20 cellular contexts compared by ENCODE assay signal in genomic region chr3:137906985-137907649, GRCh38.
A peak's percentile ranks its signal among the peaks of the same experiment; 100 is the strongest.
DNase-seq lines count a peak whose midpoint lies in the region; ATAC-seq, FAIRE-seq and TF ChIP-seq lines count a peak whose summit lies in the region.
"Had no signal": no experiment of that assay in that cellular context is flagged by ENCODE, and none has a peak within 500 bp of the region (broad histone marks: within the 10 kb centered on the region; RNA-seq: fewer than 3 reads in every experiment).

No MANE protein-coding gene starts in this region.

- intact Hi-C loops in upper lobe of right lung (cut with DNase I) (no loop called here), HepG2 (cut with micrococcal nuclease; ENCODE audit: unreplicated experiment) (no loop called here)

- H3K36me3 ChIP-seq in BLaER1 treated with 17β-estradiol and CSF1 and Interleukin-3, amounts not matched to agents 10 nM and 100 nM = no peaks in the 10 kb centered on the region
- H3K36me3 ChIP-seq in upper lobe of right lung = no peaks in the 10 kb centered on the region
- no peaks in the 10 kb centered on the region for H3K36me3 ChIP-seq in HepG2 (replicated peaks in 1 of 2; ENCODE audit: control insufficient read depth in 1 of 2, insufficient read depth in 2 of 2, low read length in 2 of 2)
- H3K36me3 ChIP-seq: BE2C, HAP-1 had no signal

- no peak for FAIRE-seq in GM12892 (lab: Jason Lieb, UNC)
- no peak for FAIRE-seq in HepG2 (lab: Jason Lieb, UNC)
- FAIRE-seq: A204.1, GM12878, GM19239, K562 had no signal

- TF ChIP-seq EP300 in HepG2 (IDR thresholded peaks at IDR 0.05; ENCODE audit: low read depth in 2 of 2, low read length in 2 of 2) (no peak), HepG2 (CRISPR knock-in tag; IDR thresholded peaks at IDR 0.05; ENCODE audit: borderline replicate concordance) (no peak)

- TF ChIP-seq RAD21 in HepG2 (CRISPR knock-in tag; IDR thresholded peaks at IDR 0.05) = no peak

- DNase-seq in NCI-H524 (lab: John Stamatoyannopoulos, UW) (peak; percentile 90 to 98), glutamatergic neuron (peak; percentile 16), upper lobe of right lung (peak; percentile 32), GM12892 (ENCODE audit: insufficient read length) (no peak), HepG2 (ENCODE audit: low spot score) (no peak)
- DNase-seq: ACHN; BE2C; CD4-positive, alpha-beta memory T cell; DMS79 treated with DMSO at 0.1 percent for 48 hours; GM23248; IMR-90 had no signal

- H3K79me2 ChIP-seq in HepG2 (ENCODE audit: insufficient read depth, low read length) = no peaks in the 10 kb centered on the region

- H4K20me1 ChIP-seq in BLaER1 treated with 17β-estradiol and CSF1 and Interleukin-3, amounts not matched to agents 10 nM and 100 nM = no peaks in the 10 kb centered on the region
- H4K20me1 ChIP-seq in HepG2 (ENCODE audit: insufficient read depth, low read length) = no peaks in the 10 kb centered on the region

- H3K9ac ChIP-seq in BLaER1 treated with 17β-estradiol and CSF1 and Interleukin-3, amounts not matched to agents 10 nM and 100 nM = no peak overlapping the region
- H3K9ac ChIP-seq in HepG2 (ENCODE audit: insufficient read depth, low read depth, low read length) = no peak overlapping the region
- H3K9ac ChIP-seq: GM23248 had no signal

- ATAC-seq in upper lobe of right lung (no peak), HepG2 (no peak), HG02759 (IDR thresholded peaks at IDR 0.05; ENCODE audit: unreplicated experiment) (no peak)
- ATAC-seq: GM12878, K562 had no signal

- no peak overlapping the region for H3K27ac Mint-ChIP-seq in glutamatergic neuron (ENCODE audit: unreplicated experiment)
- H3K27ac Mint-ChIP-seq: CD14-positive monocyte; CD4-positive, alpha-beta memory T cell had no signal

- H3K27ac ChIP-seq in BLaER1 treated with 17β-estradiol and CSF1 and Interleukin-3, amounts not matched to agents 10 nM and 100 nM = no peak overlapping the region
- H3K27ac ChIP-seq in upper lobe of right lung (no peak overlapping the region), HepG2 (ENCODE audit: extremely low read length, insufficient read depth, low read length) (no peak overlapping the region)
- H3K27ac ChIP-seq: GM23248, HL-60 had no signal

- H3K9me3 ChIP-seq in BLaER1 treated with 17β-estradiol and CSF1 and Interleukin-3, amounts not matched to agents 10 nM and 100 nM (replicated peaks in 1 of 11) = peaks cover 0 to 14% (median 6%) of the 10 kb centered on the region in 11 experiments; a peak in 6 of 22 replicates
- H3K9me3 ChIP-seq in upper lobe of right lung (no peaks in the 10 kb centered on the region), HepG2 (ENCODE audit: low read length) (no peaks in the 10 kb centered on the region)
- H3K9me3 ChIP-seq: BE2C, HAP-1 had no signal

- in situ Hi-C loops in HepG2 (cut with HindIII; ENCODE audit: extremely low pct_ligation_motif_present, low pct_unique_long_range_greater_than_20kb) = no loop called here

- no peaks in the 10 kb centered on the region for H3K27me3 ChIP-seq in BLaER1 treated with 17β-estradiol and CSF1 and Interleukin-3, amounts not matched to agents 10 nM and 100 nM
- H3K27me3 ChIP-seq in upper lobe of right lung (no peaks in the 10 kb centered on the region), HepG2 (ENCODE audit: control insufficient read depth in 1 of 2, insufficient read depth in 2 of 2, low read length in 2 of 2) (no peaks in the 10 kb centered on the region; a peak in 1 of 5 replicates)
- H3K27me3 ChIP-seq: BE2C had no signal

- CTCF ChIA-PET in HepG2 (lab: Yijun Ruan, JAX; ENCODE audit: low intra/inter-chr PET ratio, low total read pairs) = no interaction called here

- TF ChIP-seq POLR2A in GM12892 (IDR thresholded peaks at IDR 0.05; ENCODE audit: low read depth, low read length) (no peak), HepG2 (IDR thresholded peaks at IDR 0.05; ENCODE audit: insufficient read depth in 1 of 2, low read depth in 2 of 2, low read length in 2 of 2) (no peak)

- H3K4me3 Mint-ChIP-seq in glutamatergic neuron (ENCODE audit: unreplicated experiment) = no peak overlapping the region
- H3K4me3 Mint-ChIP-seq: CD14-positive monocyte; CD4-positive, alpha-beta memory T cell had no signal

- H3K4me1 ChIP-seq in BLaER1 treated with 17β-estradiol and CSF1 and Interleukin-3, amounts not matched to agents 10 nM and 100 nM = peaks cover 0 to 10% (median 3%) of the 10 kb centered on the region in 10 experiments; a peak in 10 of 20 replicates
- H3K4me1 ChIP-seq in upper lobe of right lung (no peaks in the 10 kb centered on the region), HepG2 (ENCODE audit: insufficient read depth, low read length) (no peaks in the 10 kb centered on the region)
- H3K4me1 ChIP-seq: BE2C, HAP-1 had no signal

- peak overlapping the region in 6 of 11 experiments; percentile 16 to 45 (median 36); a peak in 11 of 22 replicates for H3K4me2 ChIP-seq in BLaER1 treated with 17β-estradiol and CSF1 and Interleukin-3, amounts not matched to agents 10 nM and 100 nM
- no peak overlapping the region for H3K4me2 ChIP-seq in HepG2 (ENCODE audit: low read depth, low read length)

- H2AFZ ChIP-seq in HepG2 (ENCODE audit: low read length) = no peak overlapping the region
- H2AFZ ChIP-seq: GM23248 had no signal

- WGBS in HepG2 (ENCODE audit: low lambda C conversion rate) = 46% methylated on average over 6 of the region's 10 CpGs

- peaks cover 2% of the 10 kb centered on the region for H3K9me3 Mint-ChIP-seq in glutamatergic neuron (ENCODE audit: unreplicated experiment)

- TF ChIP-seq CTCF in glutamatergic neuron (IDR thresholded peaks at IDR 0.05; ENCODE audit: partially characterized antibody, unreplicated experiment) (no peak), upper lobe of right lung (IDR thresholded peaks at IDR 0.05) (no peak), HepG2 (CRISPR knock-in tag; IDR thresholded peaks at IDR 0.05) (no peak)

- H3K4me1 Mint-ChIP-seq in glutamatergic neuron (ENCODE audit: low read depth, unreplicated experiment) = no peaks in the 10 kb centered on the region
- H3K4me1 Mint-ChIP-seq: CD14-positive monocyte; CD4-positive, alpha-beta memory T cell had no signal

- no peak overlapping the region for H3K4me3 ChIP-seq in BLaER1 treated with 17β-estradiol and CSF1 and Interleukin-3, amounts not matched to agents 10 nM and 100 nM
- H3K4me3 ChIP-seq in upper lobe of right lung (no peak overlapping the region), HepG2 (replicated peaks in 1 of 3; ENCODE audit: insufficient read depth in 1 of 3, low read depth in 2 of 3, low read length in 3 of 3) (no peak overlapping the region)
- H3K4me3 ChIP-seq: GM12878, GM23248, HAP-1, K562 had no signal

- no peaks in the 10 kb centered on the region for H3K27me3 Mint-ChIP-seq in glutamatergic neuron (ENCODE audit: unreplicated experiment)
- H3K27me3 Mint-ChIP-seq: CD4-positive, alpha-beta memory T cell had no signal

- no TSS peak for BruUV-seq in HepG2 (replicated peaks; lab: Mats Ljungman, UMichigan)

- peaks cover 16% of the 10 kb centered on the region for H3K36me3 Mint-ChIP-seq in glutamatergic neuron (ENCODE audit: unreplicated experiment)
- H3K36me3 Mint-ChIP-seq: CD14-positive monocyte; CD4-positive, alpha-beta memory T cell had no signal

- POLR2A ChIA-PET in HepG2 (lab: Yijun Ruan, JAX) = no interaction called here

TF ChIP-seq in HepG2, 621 proteins besides CTCF, POLR2A, EP300 and RAD21 (continues in another document):
- TF ChIP-seq SMARCC2 (IDR thresholded peaks at IDR 0.05) (no peak), E2F1 (CRISPR knock-in tag; IDR thresholded peaks at IDR 0.05) (no peak), SOX13 (IDR thresholded peaks at IDR 0.05) (no peak), SOX13 (CRISPR knock-in tag; conservative IDR thresholded peaks at IDR 0.05 in 1 of 2, IDR thresholded peaks at IDR 0.05 in 1 of 2) (no peak), ZNF781 (CRISPR knock-in tag; IDR thresholded peaks at IDR 0.05; ENCODE audit: borderline replicate concordance, not compliant biosample characterization) (no peak), CENPX (CRISPR knock-in tag; IDR thresholded peaks at IDR 0.05) (no peak), ZNF570 (CRISPR knock-in tag; IDR thresholded peaks at IDR 0.05; ENCODE audit: borderline replicate concordance) (no peak), SRY (CRISPR knock-in tag; IDR thresholded peaks at IDR 0.05) (no peak), ZNF652 (CRISPR knock-in tag; IDR thresholded peaks at IDR 0.05; ENCODE audit: borderline replicate concordance, low read depth) (no peak), HOXD1 (CRISPR knock-in tag; IDR thresholded peaks at IDR 0.05) (no peak), ZNF432 (CRISPR knock-in tag; IDR thresholded peaks at IDR 0.05; ENCODE audit: borderline replicate concordance) (no peak), BCL6 (CRISPR knock-in tag; IDR thresholded peaks at IDR 0.05) (no peak), TCF7L2 (IDR thresholded peaks at IDR 0.05; ENCODE audit: low read depth, low read length) (no peak), ZNF331 (CRISPR knock-in tag; IDR thresholded peaks at IDR 0.05) (no peak)
- TF ChIP-seq, protein P1, sequence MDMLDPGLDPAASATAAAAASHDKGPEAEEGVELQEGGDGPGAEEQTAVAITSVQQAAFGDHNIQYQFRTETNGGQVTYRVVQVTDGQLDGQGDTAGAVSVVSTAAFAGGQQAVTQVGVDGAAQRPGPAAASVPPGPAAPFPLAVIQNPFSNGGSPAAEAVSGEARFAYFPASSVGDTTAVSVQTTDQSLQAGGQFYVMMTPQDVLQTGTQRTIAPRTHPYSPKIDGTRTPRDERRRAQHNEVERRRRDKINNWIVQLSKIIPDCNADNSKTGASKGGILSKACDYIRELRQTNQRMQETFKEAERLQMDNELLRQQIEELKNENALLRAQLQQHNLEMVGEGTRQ (IDR thresholded peaks at IDR 0.05; ENCODE audit: low read depth, low read length) = no peak
- TF ChIP-seq, protein P1 (CRISPR knock-in tag; IDR thresholded peaks at IDR 0.05; ENCODE audit: borderline replicate concordance) = no peak

Comparison
In these comparisons a context has a peak if more than half of its experiments do, and no peak if none do; other contexts are left out.
1. DNase-seq: peak in NCI-H524 (2 of 2), glutamatergic neuron (single experiment) and upper lobe of right lung (single experiment); none in GM12892 (single experiment) and HepG2 (single experiment).